In the genomic region with DNA sequence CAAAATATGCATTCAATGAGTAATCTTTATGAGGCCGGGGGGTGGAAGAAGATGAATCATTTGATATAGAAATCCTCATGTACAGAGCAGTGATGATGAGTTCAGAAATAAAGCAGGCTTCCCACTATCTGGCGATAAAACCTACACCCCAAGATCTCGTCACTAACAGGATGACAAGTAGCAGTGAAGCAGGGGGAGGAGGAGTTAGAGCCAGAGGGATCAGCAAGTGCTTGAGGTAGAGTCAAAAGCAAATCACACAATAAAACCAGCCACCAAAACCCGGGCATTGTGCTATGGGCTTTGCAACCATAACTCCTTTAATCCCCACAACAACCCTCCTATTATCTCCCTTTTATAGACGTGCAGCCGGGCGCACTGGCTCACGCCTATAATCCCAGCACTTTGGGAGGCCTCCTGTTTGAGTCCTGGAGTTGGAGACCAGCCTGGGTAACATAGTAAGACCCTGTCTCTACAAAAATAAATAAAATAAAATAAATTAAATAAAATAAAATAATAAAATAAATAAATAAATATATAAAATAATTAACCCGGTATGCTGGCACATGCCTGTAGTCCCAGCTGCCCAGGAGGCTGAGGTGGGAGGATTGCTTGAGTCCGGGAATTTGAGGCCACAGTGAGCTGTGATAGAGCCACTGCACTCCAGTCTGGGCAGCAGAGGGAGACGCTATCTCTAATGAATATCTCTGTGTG, we compare ENCODE assay signal across 20 cellular contexts. TPM values are rescaled to one million over a fixed set of nuclear protein-coding genes. Genes with fewer than 3 reads are reported as not detected.
DNase-seq lines count a peak whose midpoint lies in the region; ATAC-seq, FAIRE-seq and TF ChIP-seq lines count a peak whose summit lies in the region.
"Had no signal": no experiment of that assay in that cellular context is flagged by ENCODE, and none has a peak within 500 bp of the region (broad histone marks: within the 10 kb centered on the region; RNA-seq: fewer than 3 reads in every experiment).

No MANE protein-coding gene starts in this region.

- FAIRE-seq in bronchial epithelial cell (lab: Jason Lieb, UNC), result no peak

- H3K4me3 ChIP-seq in bronchial epithelial cell (ENCODE audit: low read depth, low read length) (no peak overlapping the region), coronary artery (no peak overlapping the region)
- H3K4me3 ChIP-seq: SJSA1, thoracic aorta had no signal

- no peaks in the 10 kb centered on the region for H3K27me3 Mint-ChIP-seq in activated naive CD8-positive, alpha-beta T cell treated with anti-CD3 and anti-CD28 coated beads, Interleukin-2, amount 50 U/mL, for 24 hours
- no peaks in the 10 kb centered on the region for H3K27me3 Mint-ChIP-seq in activated naive CD8-positive, alpha-beta T cell treated with anti-CD3 and anti-CD28 coated beads for 36 hours
- H3K27me3 Mint-ChIP-seq in progenitor cell of endocrine pancreas, result peaks cover 17% of the 10 kb centered on the region

- DNase-seq in activated naive CD8-positive, alpha-beta T cell treated with anti-CD3 and anti-CD28 coated beads, Interleukin-2, amount 50 U/mL, for 24 hours, result no peak
- DNase-seq in activated naive CD8-positive, alpha-beta T cell treated with anti-CD3 and anti-CD28 coated beads for 36 hours, result no peak
- DNase-seq in NCI-H226 (peak; percentile 36), bronchial epithelial cell (ENCODE audit: low read depth) (peak; percentile 14), GM20000 (ENCODE audit: low spot score) (no peak), progenitor cell of endocrine pancreas (ENCODE audit: low spot score, unreplicated experiment) (no peak), coronary artery (ENCODE audit: low spot score) (no peak)
- DNase-seq in stimulated activated effector memory CD8-positive, alpha-beta T cell treated with anti-CD3 and anti-CD28 coated beads, Interleukin-12 subunit alpha, Interleukin-12 subunit beta, amount 100 ng/mL, for 72 hours (ENCODE audit: low spot score in 2 of 2), result no peak
- DNase-seq: amniotic stem cell; central memory CD4-positive, alpha-beta T cell; DMS79 treated with DMSO at 0.1 percent for 48 hours; effector CD4-positive, alpha-beta T cell; left ventricle myocardium superior; NCI-H2081; NCI-H526 treated with DMSO at 0.1 percent for 48 hours; OCI-M1; T-helper 2 cell had no signal

- H3K36me3 Mint-ChIP-seq in activated naive CD8-positive, alpha-beta T cell treated with anti-CD3 and anti-CD28 coated beads, Interleukin-2, amount 50 U/mL, for 24 hours (ENCODE audit: low read depth), result no peaks in the 10 kb centered on the region
- no peaks in the 10 kb centered on the region for H3K36me3 Mint-ChIP-seq in activated naive CD8-positive, alpha-beta T cell treated with anti-CD3 and anti-CD28 coated beads for 36 hours
- H3K36me3 Mint-ChIP-seq in stimulated activated effector memory CD8-positive, alpha-beta T cell treated with anti-CD3 and anti-CD28 coated beads, Interleukin-12 subunit alpha, Interleukin-12 subunit beta, amount 100 ng/mL, for 72 hours, result no peaks in the 10 kb centered on the region
- H3K36me3 Mint-ChIP-seq in progenitor cell of endocrine pancreas (ENCODE audit: insufficient read depth), result no peaks in the 10 kb centered on the region

- H3K27ac Mint-ChIP-seq in activated naive CD8-positive, alpha-beta T cell treated with anti-CD3 and anti-CD28 coated beads, Interleukin-2, amount 50 U/mL, for 24 hours, result peak overlapping the region; percentile 73
- no peak overlapping the region for H3K27ac Mint-ChIP-seq in activated naive CD8-positive, alpha-beta T cell treated with anti-CD3 and anti-CD28 coated beads for 36 hours
- H3K27ac Mint-ChIP-seq in stimulated activated effector memory CD8-positive, alpha-beta T cell treated with anti-CD3 and anti-CD28 coated beads, Interleukin-12 subunit alpha, Interleukin-12 subunit beta, amount 100 ng/mL, for 72 hours, result no peak overlapping the region
- no peak overlapping the region for H3K27ac Mint-ChIP-seq in progenitor cell of endocrine pancreas

- H3K9me3 Mint-ChIP-seq in activated naive CD8-positive, alpha-beta T cell treated with anti-CD3 and anti-CD28 coated beads, Interleukin-2, amount 50 U/mL, for 24 hours, result no peaks in the 10 kb centered on the region
- H3K9me3 Mint-ChIP-seq in activated naive CD8-positive, alpha-beta T cell treated with anti-CD3 and anti-CD28 coated beads for 36 hours, result no peaks in the 10 kb centered on the region
- no peaks in the 10 kb centered on the region for H3K9me3 Mint-ChIP-seq in stimulated activated effector memory CD8-positive, alpha-beta T cell treated with anti-CD3 and anti-CD28 coated beads, Interleukin-12 subunit alpha, Interleukin-12 subunit beta, amount 100 ng/mL, for 72 hours
- H3K9me3 Mint-ChIP-seq in progenitor cell of endocrine pancreas (ENCODE audit: low read depth), result no peaks in the 10 kb centered on the region

- H3K36me3 ChIP-seq in bronchial epithelial cell (ENCODE audit: control insufficient read depth, insufficient read depth, low read length), result no peaks in the 10 kb centered on the region
- H3K36me3 ChIP-seq: SJSA1, thoracic aorta had no signal

- peak; percentile 56 for ATAC-seq in activated naive CD8-positive, alpha-beta T cell treated with anti-CD3 and anti-CD28 coated beads, Interleukin-2, amount 50 U/mL, for 24 hours
- peak; percentile 55 for ATAC-seq in stimulated activated effector memory CD8-positive, alpha-beta T cell treated with anti-CD3 and anti-CD28 coated beads, Interleukin-12 subunit alpha, Interleukin-12 subunit beta, amount 100 ng/mL, for 72 hours
- ATAC-seq: left ventricle myocardium superior had no signal

- H3K4me1 Mint-ChIP-seq in activated naive CD8-positive, alpha-beta T cell treated with anti-CD3 and anti-CD28 coated beads, Interleukin-2, amount 50 U/mL, for 24 hours, result peaks cover 57% of the 10 kb centered on the region
- H3K4me1 Mint-ChIP-seq in activated naive CD8-positive, alpha-beta T cell treated with anti-CD3 and anti-CD28 coated beads for 36 hours, result peaks cover 36% of the 10 kb centered on the region
- H3K4me1 Mint-ChIP-seq in stimulated activated effector memory CD8-positive, alpha-beta T cell treated with anti-CD3 and anti-CD28 coated beads, Interleukin-12 subunit alpha, Interleukin-12 subunit beta, amount 100 ng/mL, for 72 hours, result peaks cover 21% of the 10 kb centered on the region
- peaks cover 6% of the 10 kb centered on the region for H3K4me1 Mint-ChIP-seq in progenitor cell of endocrine pancreas (ENCODE audit: low read depth)

- H3K27me3 ChIP-seq in bronchial epithelial cell (ENCODE audit: control insufficient read depth, insufficient read depth, low read length), result no peaks in the 10 kb centered on the region
- H3K27me3 ChIP-seq: SJSA1 had no signal

- no peak for TF ChIP-seq CTCF in bronchial epithelial cell (IDR thresholded peaks at IDR 0.05; ENCODE audit: insufficient read depth, low read length, severe bottlenecking)
- TF ChIP-seq CTCF in GM20000 (IDR thresholded peaks at IDR 0.05; ENCODE audit: extremely low read depth, missing control alignments), result no peak
- TF ChIP-seq CTCF in progenitor cell of endocrine pancreas (IDR thresholded peaks at IDR 0.05; ENCODE audit: unreplicated experiment), result no peak
- TF ChIP-seq CTCF in coronary artery (IDR thresholded peaks at IDR 0.05), result no peak

- no peak overlapping the region for H3K27ac ChIP-seq in coronary artery
- H3K27ac ChIP-seq: SJSA1, thoracic aorta had no signal

- H3K4me3 Mint-ChIP-seq in activated naive CD8-positive, alpha-beta T cell treated with anti-CD3 and anti-CD28 coated beads, Interleukin-2, amount 50 U/mL, for 24 hours, result no peak overlapping the region
- no peak overlapping the region for H3K4me3 Mint-ChIP-seq in activated naive CD8-positive, alpha-beta T cell treated with anti-CD3 and anti-CD28 coated beads for 36 hours
- no peak overlapping the region for H3K4me3 Mint-ChIP-seq in stimulated activated effector memory CD8-positive, alpha-beta T cell treated with anti-CD3 and anti-CD28 coated beads, Interleukin-12 subunit alpha, Interleukin-12 subunit beta, amount 100 ng/mL, for 72 hours
- no peak overlapping the region for H3K4me3 Mint-ChIP-seq in progenitor cell of endocrine pancreas (ENCODE audit: low read depth)
- H3K4me3 Mint-ChIP-seq: neural crest cell had no signal

RNA-seq across cellular contexts. Expression of a gene that starts 53.0 kb away (rescaled TPM):
- total RNA-seq in activated naive CD8-positive, alpha-beta T cell treated with anti-CD3 and anti-CD28 coated beads for 36 hours, result 1 to 10 TPM; 6.2 to 7.7 TPM
- total RNA-seq in bronchial epithelial cell (5.0 and 5.9 TPM in 2 replicates), progenitor cell of endocrine pancreas (3.0 and 4.0 TPM in 2 replicates)

Comparison
In these comparisons a context has a peak if more than half of its experiments do, and no peak if none do; other contexts are left out.
1. DNase-seq: peak in NCI-H226 (single experiment) and bronchial epithelial cell (single experiment); none in activated naive CD8-positive, alpha-beta T cell treated with anti-CD3 and anti-CD28 coated beads, Interleukin-2, amount 50 U/mL, for 24 hours (single experiment), activated naive CD8-positive, alpha-beta T cell treated with anti-CD3 and anti-CD28 coated beads for 36 hours (single experiment), stimulated activated effector memory CD8-positive, alpha-beta T cell treated with anti-CD3 and anti-CD28 coated beads, Interleukin-12 subunit alpha, Interleukin-12 subunit beta, amount 100 ng/mL, for 72 hours (0 of 2), GM20000 (single experiment), progenitor cell of endocrine pancreas (single experiment) and coronary artery (single experiment).